1 cellular context compared by ENCODE assay signal in genomic region chr11:3196161-3197043, GRCh38.
TF ChIP-seq lines count a peak whose summit lies in the region.

No MANE protein-coding gene starts in this region.

TF ChIP-seq in IMR-90, 13 proteins besides CTCF, POLR2A, EP300 and RAD21 (continued from another document):
- no peak for TF ChIP-seq BHLHE40 (IDR thresholded peaks at IDR 0.05; ENCODE audit: low read depth, low read length)
- no peak for TF ChIP-seq RCOR1 (IDR thresholded peaks at IDR 0.05; ENCODE audit: insufficient replicate concordance, low read length)
- no peak for TF ChIP-seq MAFK (IDR thresholded peaks at IDR 0.05; ENCODE audit: low read depth, low read length)
- TF ChIP-seq MAZ (IDR thresholded peaks at IDR 0.05; ENCODE audit: borderline replicate concordance, low read depth, low read length) = no peak
- TF ChIP-seq FOS (IDR thresholded peaks at IDR 0.05; ENCODE audit: low read depth, low read length) = no peak
- no peak for TF ChIP-seq CHD1 (IDR thresholded peaks at IDR 0.05; ENCODE audit: low read depth, low read length)
